Comparison of ENCODE assay signal across 1 cellular context in genomic region chr7:76202666-76203030, GRCh38.
TF ChIP-seq lines count a peak whose summit lies in the region.

No MANE protein-coding gene starts in this region.

TF ChIP-seq in SK-N-SH, 30 proteins besides CTCF, POLR2A, EP300 and RAD21 (continued from another document):
- no peak for TF ChIP-seq RFX5 (IDR thresholded peaks at IDR 0.05; ENCODE audit: low read length)
- TF ChIP-seq IRF3 (IDR thresholded peaks at IDR 0.05; ENCODE audit: low read depth, low read length) = no peak
- TF ChIP-seq EZH2phosphoT487 (IDR thresholded peaks at IDR 0.05; ENCODE audit: borderline replicate concordance, low read depth) = no peak
- peak; percentile 61 for TF ChIP-seq TCF12 (IDR thresholded peaks at IDR 0.05)
- TF ChIP-seq SIN3A (IDR thresholded peaks at IDR 0.05; ENCODE audit: borderline replicate concordance, low read depth, low read length) = no peak
- TF ChIP-seq RXRA (IDR thresholded peaks at IDR 0.05; ENCODE audit: borderline replicate concordance, low read depth) = no peak
- no peak for TF ChIP-seq ELF1 (IDR thresholded peaks at IDR 0.05)
- TF ChIP-seq CHD2 (IDR thresholded peaks at IDR 0.05; ENCODE audit: low read length, partially characterized antibody) = peak; percentile 81
- no peak for TF ChIP-seq USF1 (IDR thresholded peaks at IDR 0.05; ENCODE audit: borderline replicate concordance, low read depth)
- TF ChIP-seq, protein P1, sequence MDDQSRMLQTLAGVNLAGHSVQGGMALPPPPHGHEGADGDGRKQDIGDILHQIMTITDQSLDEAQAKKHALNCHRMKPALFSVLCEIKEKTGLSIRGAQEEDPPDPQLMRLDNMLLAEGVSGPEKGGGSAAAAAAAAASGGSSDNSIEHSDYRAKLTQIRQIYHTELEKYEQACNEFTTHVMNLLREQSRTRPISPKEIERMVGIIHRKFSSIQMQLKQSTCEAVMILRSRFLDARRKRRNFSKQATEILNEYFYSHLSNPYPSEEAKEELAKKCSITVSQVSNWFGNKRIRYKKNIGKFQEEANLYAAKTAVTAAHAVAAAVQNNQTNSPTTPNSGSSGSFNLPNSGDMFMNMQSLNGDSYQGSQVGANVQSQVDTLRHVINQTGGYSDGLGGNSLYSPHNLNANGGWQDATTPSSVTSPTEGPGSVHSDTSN (IDR thresholded peaks at IDR 0.05) = 0 out of 2 replicates have a peak, but pooled peaks have one; percentile 20
- no peak for TF ChIP-seq FOXJ3 (CRISPR knock-in tag; IDR thresholded peaks at IDR 0.05)
